In the genomic region with DNA sequence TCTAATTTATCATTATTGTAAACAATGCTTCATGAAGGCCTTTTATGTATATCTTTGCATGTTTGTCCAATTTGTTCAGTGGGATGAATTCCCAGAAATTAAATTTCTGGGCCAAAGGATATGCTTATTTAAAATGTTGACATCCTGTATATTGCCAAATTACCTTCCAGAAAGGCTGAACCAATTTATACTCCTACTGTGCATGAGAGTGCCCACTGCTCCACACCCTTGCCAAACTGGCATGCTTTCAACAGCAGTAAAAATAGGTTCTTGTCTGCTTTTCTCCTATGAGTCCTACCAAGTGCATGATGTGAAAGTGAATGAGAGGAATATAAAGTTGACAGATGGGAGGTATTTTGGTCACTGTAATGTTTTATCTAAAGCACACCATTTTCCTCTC, we compare ENCODE assay signal across 16 cellular contexts.
DNase-seq lines count a peak whose midpoint lies in the region; ATAC-seq and TF ChIP-seq lines count a peak whose summit lies in the region.
"Had no signal": no experiment of that assay in that cellular context is flagged by ENCODE, and none has a peak within 500 bp of the region (broad histone marks: within the 10 kb centered on the region; RNA-seq: fewer than 3 reads in every experiment).

No MANE protein-coding gene starts in this region.

- peak overlapping the region; percentile 69 for H4K91ac ChIP-seq in IMR-90 (ENCODE audit: insufficient read depth, low read depth, low read length)

- TF ChIP-seq RAD21 in IMR-90 (IDR thresholded peaks at IDR 0.05; ENCODE audit: low read length), result no peak

- no peak for TF ChIP-seq POLR2A in IMR-90 (IDR thresholded peaks at IDR 0.05; ENCODE audit: low read depth, low read length)
- TF ChIP-seq POLR2A in upper lobe of left lung (IDR thresholded peaks at IDR 0.05), result no peak

- H4K20me1 ChIP-seq in IMR-90 (ENCODE audit: insufficient read depth, low read length), result no peaks in the 10 kb centered on the region

- H3K9me3 ChIP-seq in IMR-90 (ENCODE audit: control insufficient read depth, insufficient read depth, low read length), result no peaks in the 10 kb centered on the region
- H3K9me3 ChIP-seq in upper lobe of left lung, result no peaks in the 10 kb centered on the region
- H3K9me3 ChIP-seq: SJCRH30 had no signal

- peaks cover 9% of the 10 kb centered on the region for H3K9me1 ChIP-seq in IMR-90 (ENCODE audit: insufficient read depth, low read length)

- H3K4me1 ChIP-seq in IMR-90 (ENCODE audit: control insufficient read depth, insufficient read depth, low read length) (peaks cover 9% of the 10 kb centered on the region), upper lobe of left lung (peaks cover 0 to 8% (median 0%) of the 10 kb centered on the region in 4 donors)
- H3K4me1 ChIP-seq: SJCRH30 had no signal

- peak overlapping the region; percentile 79; the same call in 1 of the 2 replicates for H3K14ac ChIP-seq in IMR-90 (replicated peaks; ENCODE audit: low read depth, low read length)

- ATAC-seq in IMR-90 (ENCODE audit: low read depth) (no peak), upper lobe of left lung (ENCODE audit: low FRiP score in 2 of 2) (no peak), HG03108 (IDR thresholded peaks at IDR 0.05; ENCODE audit: unreplicated experiment) (no peak)
- ATAC-seq in stimulated activated naive B cell treated with anti-CD40 and anti-IgM and Interleukin-4, amounts not matched to agents 10 μg/mL and 1 μg/mL and 100 μg/mL, for 72 hours (replicated peaks), result no peak

- no peak overlapping the region for H3K4me2 ChIP-seq in IMR-90 (ENCODE audit: low read depth, low read length)
- H3K4me2 ChIP-seq: KMS-11 had no signal

- POLR2A ChIA-PET in IMR-90 (lab: Charles Lee; ENCODE audit: unreplicated experiment), result no interaction called here

- peak overlapping the region; percentile 72; the same call in 1 of the 3 replicates for H2BK15ac ChIP-seq in IMR-90 (ENCODE audit: low read depth, low read length)

- CTCF ChIA-PET in IMR-90 (lab: Yijun Ruan, JAX), result interaction anchor here (0.6 kb wide), 1 partner anchor 40 kb away, joined by 6 read pairs; no protein-coding TSS in a partner anchor

- H3K4me3 ChIP-seq in AG10803 (ENCODE audit: low read length), result no peak overlapping the region
- no peak overlapping the region for H3K4me3 ChIP-seq in IMR-90 (ENCODE audit: insufficient read depth, low read depth, low read length)
- H3K4me3 ChIP-seq in upper lobe of left lung, result no peak overlapping the region
- H3K4me3 ChIP-seq: SJCRH30 had no signal

- H4K8ac ChIP-seq in IMR-90 (ENCODE audit: low read depth in 2 of 2, low read length in 2 of 2), result peak overlapping the region; percentile 30 to 66; a peak in 3 of 4 replicates

- H3K79me1 ChIP-seq in IMR-90 (ENCODE audit: low read depth in 1 of 2, low read length in 2 of 2), result peaks cover 8 to 18% of the 10 kb centered on the region in 2 experiments; a peak in 3 of 4 replicates

- peak overlapping the region; percentile 77 for H3K4ac ChIP-seq in IMR-90 (ENCODE audit: low read depth, low read length)

- H3K56ac ChIP-seq in IMR-90 (ENCODE audit: extremely low read depth, insufficient read depth, low read length), result no peak overlapping the region

- peaks cover 2 to 17% of the 10 kb centered on the region in 2 donors for H3K4me1 Mint-ChIP-seq in stimulated activated naive B cell treated with anti-CD40 and anti-IgM and Interleukin-4, amounts not matched to agents 10 μg/mL and 1 μg/mL and 100 μg/mL, for 72 hours

- peaks cover 0 to 3% of the 10 kb centered on the region in 2 donors for H3K36me3 Mint-ChIP-seq in stimulated activated naive B cell treated with anti-CD40 and anti-IgM and Interleukin-4, amounts not matched to agents 10 μg/mL and 1 μg/mL and 100 μg/mL, for 72 hours

- peaks cover 3% of the 10 kb centered on the region in 2 donors for H3K9me3 Mint-ChIP-seq in stimulated activated naive B cell treated with anti-CD40 and anti-IgM and Interleukin-4, amounts not matched to agents 10 μg/mL and 1 μg/mL and 100 μg/mL, for 72 hours

- peak overlapping the region; percentile 91; the same call in 1 of the 2 replicates for H2BK20ac ChIP-seq in IMR-90 (ENCODE audit: low read depth, low read length)

- peak overlapping the region; percentile 86 for H2BK5ac ChIP-seq in IMR-90 (ENCODE audit: low read depth, low read length, poor library complexity, severe bottlenecking)

- H3K27me3 ChIP-seq in IMR-90 (ENCODE audit: control insufficient read depth, insufficient read depth, low read length) (no peaks in the 10 kb centered on the region), upper lobe of left lung (no peaks in the 10 kb centered on the region)
- H3K27me3 ChIP-seq: SJCRH30 had no signal

- H3K27me3 Mint-ChIP-seq in stimulated activated naive B cell treated with anti-CD40 and anti-IgM and Interleukin-4, amounts not matched to agents 10 μg/mL and 1 μg/mL and 100 μg/mL, for 72 hours, result no peaks in the 10 kb centered on the region

- dilution Hi-C loops in IMR-90 (cut with HindIII; ENCODE audit: low sequenced_read_pairs, unreplicated experiment), result no loop called here

- no peak overlapping the region for H2AK9ac ChIP-seq in IMR-90 (replicated peaks; ENCODE audit: low read depth, low read length, poor library complexity)

- no peak overlapping the region for H3K4me3 Mint-ChIP-seq in stimulated activated naive B cell treated with anti-CD40 and anti-IgM and Interleukin-4, amounts not matched to agents 10 μg/mL and 1 μg/mL and 100 μg/mL, for 72 hours

- in situ Hi-C loops in IMR-90 (cut with MboI; ENCODE audit: low sequenced_read_pairs), result no loop called here

- H3K9ac ChIP-seq in IMR-90 (ENCODE audit: low read depth, low read length), result peak overlapping the region; percentile 57; the same call in 1 of the 2 replicates
- H3K9ac ChIP-seq: KMS-11 had no signal

- H3K27ac Mint-ChIP-seq in stimulated activated naive B cell treated with anti-CD40 and anti-IgM and Interleukin-4, amounts not matched to agents 10 μg/mL and 1 μg/mL and 100 μg/mL, for 72 hours, result no peak overlapping the region

- intact Hi-C loops in IMR-90 (cut with micrococcal nuclease), result no loop called here

- H2AFZ ChIP-seq in IMR-90 (replicated peaks; ENCODE audit: low read length, poor library complexity), result no peak overlapping the region

- no TSS peak for BruUV-seq in IMR-90 (replicated peaks; lab: Mats Ljungman, UMichigan)

- H3K23ac ChIP-seq in IMR-90 (ENCODE audit: low read depth, low read length), result peak overlapping the region; percentile 79; the same call in 1 of the 2 replicates

- H3K27ac ChIP-seq in IMR-90 (ENCODE audit: insufficient read depth, low read length) (peak overlapping the region; percentile 95; the same call in 1 of the 2 replicates), upper lobe of left lung (no peak overlapping the region)
- H3K27ac ChIP-seq: KMS-11, SJCRH30 had no signal

- DNase-seq in AG10803 (ENCODE audit: low read depth) (peak; percentile 39), IMR-90 (no peak), OCI-M2 (lab: John Stamatoyannopoulos, UW; ENCODE audit: unreplicated experiment) (peak; percentile 14), cerebellum (ENCODE audit: low spot score) (peak; percentile 32), upper lobe of left lung (no peak), ureter (ENCODE audit: low spot score) (no peak)
- DNase-seq in stimulated activated naive B cell treated with anti-CD40 and anti-IgM and Interleukin-4, amounts not matched to agents 10 μg/mL and 1 μg/mL and 100 μg/mL, for 72 hours, result no peak
- DNase-seq: AML-193, DND-41, NCI-H1436 treated with DMSO at 0.1 percent for 48 hours, NCI-H2107, NCI-H345, NCI-H774, SJCRH30 had no signal

- peak overlapping the region; percentile 29; the same call in 1 of the 2 replicates for H2AK5ac ChIP-seq in IMR-90 (ENCODE audit: low read depth, low read length)

- peak overlapping the region; percentile 95 for H3K18ac ChIP-seq in IMR-90 (ENCODE audit: low read depth, low read length)

- TF ChIP-seq CTCF in AG10803 (conservative IDR thresholded peaks at IDR 0.05; ENCODE audit: low read length) (no peak), IMR-90 (conservative IDR thresholded peaks at IDR 0.05; ENCODE audit: low read depth, low read length) (no peak), upper lobe of left lung (IDR thresholded peaks at IDR 0.05) (no peak)

- H3K36me3 ChIP-seq in IMR-90 (ENCODE audit: control insufficient read depth, insufficient read depth, low read length), result no peaks in the 10 kb centered on the region
- no peaks in the 10 kb centered on the region for H3K36me3 ChIP-seq in upper lobe of left lung
- H3K36me3 ChIP-seq: SJCRH30 had no signal

- H4K5ac ChIP-seq in IMR-90 (ENCODE audit: low read depth, low read length), result peak overlapping the region; percentile 78

- no peak for TF ChIP-seq EP300 in upper lobe of left lung (IDR thresholded peaks at IDR 0.05)

- peak overlapping the region; percentile 78 for H2BK120ac ChIP-seq in IMR-90 (ENCODE audit: low read depth, low read length)

TF ChIP-seq in IMR-90, 13 proteins besides CTCF, POLR2A, EP300 and RAD21:
- TF ChIP-seq NFE2L2 (IDR thresholded peaks at IDR 0.05; ENCODE audit: low read depth, low read length), result no peak
- no peak for TF ChIP-seq USF2 (IDR thresholded peaks at IDR 0.05; ENCODE audit: low read depth, low read length)
- TF ChIP-seq RFX5 (IDR thresholded peaks at IDR 0.05; ENCODE audit: low read depth, low read length), result no peak
- no peak for TF ChIP-seq MXI1 (IDR thresholded peaks at IDR 0.05; ENCODE audit: borderline replicate concordance, low read depth, low read length)
- TF ChIP-seq CEBPB (IDR thresholded peaks at IDR 0.05; ENCODE audit: low read depth, low read length), result no peak
- TF ChIP-seq FOS (IDR thresholded peaks at IDR 0.05; ENCODE audit: low read depth, low read length), result no peak

Comparison
In these comparisons a context has a peak if more than half of its experiments do, and no peak if none do; other contexts are left out.
1. DNase-seq: peak in AG10803 (single experiment), OCI-M2 (single experiment) and cerebellum (single experiment); none in IMR-90 (single experiment), stimulated activated naive B cell treated with anti-CD40 and anti-IgM and Interleukin-4, amounts not matched to agents 10 μg/mL and 1 μg/mL and 100 μg/mL, for 72 hours (single experiment), upper lobe of left lung (0 of 2) and ureter (single experiment).